Comparison of ENCODE assay signal across 26 cellular contexts in genomic region chr20:61658563-61658962, GRCh38.
"Had no signal": no experiment of that assay in that cellular context is flagged by ENCODE, and none has a peak within 500 bp of the region (broad histone marks: within the 10 kb centered on the region; RNA-seq: fewer than 3 reads in every experiment).

No MANE protein-coding gene starts in this region.

- H3K4me1 ChIP-seq: SJCRH30 had no signal

- H3K36me3 ChIP-seq: MG63, SJCRH30 had no signal

- H3K4me3 ChIP-seq: MG63, SJCRH30 had no signal

- H3K27ac ChIP-seq: RWPE1, SJCRH30 had no signal

- DNase-seq: IMR-90, Karpas-422, KG1, MG63, NCI-H1092, NCI-H1105 treated with DMSO at 0.1 percent for 48 hours, NCI-H1417 treated with DMSO at 0.1 percent for 48 hours, NCI-H146, NCI-H1694 treated with DMSO at 0.1 percent for 48 hours, NCI-H1930, NCI-H2081, NCI-H2107, NCI-H2227 treated with DMSO at 0.1 percent for 48 hours, NCI-H446, NCI-H510A, NCI-H524 treated with DMSO at 0.1 percent for 48 hours, NCI-H69, NCI-H774, PC-3, SHP77 treated with DMSO at 0.1 percent for 48 hours, SJCRH30 had no signal

- ATAC-seq: HepG2, Panc1, PC-3, Right ventricle myocardium inferior, SK-N-SH treated with all-trans-retinoic acid at 6 μM for 48 hours had no signal

- H3K9me3 ChIP-seq: MG63, SJCRH30 had no signal
